In genomic region chr1:101290922-101291561, GRCh38 we compare ENCODE assay signal across 10 cellular contexts. TPM values are rescaled to one million over a fixed set of nuclear protein-coding genes. Genes with fewer than 3 reads are reported as not detected.
DNase-seq lines count a peak whose midpoint lies in the region; TF ChIP-seq lines count a peak whose summit lies in the region.
"Had no signal": no experiment of that assay in that cellular context is flagged by ENCODE, and none has a peak within 500 bp of the region (broad histone marks: within the 10 kb centered on the region; RNA-seq: fewer than 3 reads in every experiment).

No MANE protein-coding gene starts in this region.

- H3K27me3 ChIP-seq in OCI-LY3 (ENCODE audit: low read depth, low read length) (peaks cover 29% of the 10 kb centered on the region), smooth muscle cell (ENCODE audit: low read depth) (no peaks in the 10 kb centered on the region), MM.1S (replicated peaks; ENCODE audit: insufficient read depth, low read length) (no peaks in the 10 kb centered on the region)

- H3K27ac ChIP-seq in OCI-LY3 (ENCODE audit: low read length) (no peak overlapping the region), smooth muscle cell (ENCODE audit: low read depth) (peak overlapping the region; percentile 62), MM.1S (ENCODE audit: low read length) (no peak overlapping the region)
- H3K27ac ChIP-seq: A549 had no signal

- H3K79me2 ChIP-seq in OCI-LY3 (ENCODE audit: low read length) (no peaks in the 10 kb centered on the region), smooth muscle cell (ENCODE audit: low read depth) (no peaks in the 10 kb centered on the region), MM.1S (ENCODE audit: low read length) (no peaks in the 10 kb centered on the region)

- WGBS in smooth muscle cell (ENCODE audit: low lambda C conversion rate), result 33% methylated on average over 3 of the region's 3 CpGs

- DNase-seq in activated CD4-positive, alpha-beta T cell treated with anti-CD3 and anti-CD28 coated beads for 48 hours, result peak; percentile 36
- DNase-seq in activated CD4-positive, alpha-beta T cell treated with anti-CD3 and anti-CD28 coated beads, Interleukin-2, amount 50 U/mL, for 48 hours, result no peak
- DNase-seq in cerebellar cortex (ENCODE audit: low spot score) (peak; percentile 6), smooth muscle cell (lab: John Stamatoyannopoulos, UW; ENCODE audit: unreplicated experiment) (no peak), DMS153 (lab: John Stamatoyannopoulos, UW) (no peak), DMS153 treated with DMSO at 0.1 percent for 48 hours (lab: John Stamatoyannopoulos, UW; ENCODE audit: unreplicated experiment) (no peak), MM.1S (no peak)
- DNase-seq: NCI-H1105 had no signal

- TF ChIP-seq CTCF in OCI-LY3 (IDR thresholded peaks at IDR 0.05; ENCODE audit: low read depth, low read length), result no peak
- no peak for TF ChIP-seq CTCF in smooth muscle cell (IDR thresholded peaks at IDR 0.05; ENCODE audit: borderline replicate concordance, insufficient read depth, poor library complexity, severe bottlenecking)
- TF ChIP-seq CTCF in MM.1S (IDR thresholded peaks at IDR 0.05; ENCODE audit: low read length), result no peak

- H3K9me3 ChIP-seq in OCI-LY3 (ENCODE audit: insufficient read depth, low read length) (no peaks in the 10 kb centered on the region), smooth muscle cell (replicated peaks; ENCODE audit: low read depth) (no peaks in the 10 kb centered on the region), MM.1S (replicated peaks; ENCODE audit: insufficient read depth, low read length) (no peaks in the 10 kb centered on the region)
- H3K9me3 ChIP-seq: A549 had no signal

- H3K9ac ChIP-seq in OCI-LY3 (ENCODE audit: low read length), result no peak overlapping the region
- no peak overlapping the region for H3K9ac ChIP-seq in smooth muscle cell (ENCODE audit: low read depth)
- no peak overlapping the region for H3K9ac ChIP-seq in MM.1S (ENCODE audit: low read length)

- H3K9me2 ChIP-seq in MM.1S (replicated peaks; ENCODE audit: insufficient read depth, low read length), result no peaks in the 10 kb centered on the region

- H3K36me3 ChIP-seq in OCI-LY3 (replicated peaks; ENCODE audit: low read depth, low read length) (no peaks in the 10 kb centered on the region), smooth muscle cell (ENCODE audit: low read depth) (no peaks in the 10 kb centered on the region), MM.1S (replicated peaks; ENCODE audit: insufficient read depth, low read length) (no peaks in the 10 kb centered on the region)

- peak overlapping the region; percentile 22; the same call in 1 of the 2 replicates for H3K4me3 ChIP-seq in OCI-LY3 (ENCODE audit: low read length)
- no peak overlapping the region for H3K4me3 ChIP-seq in smooth muscle cell
- no peak overlapping the region for H3K4me3 ChIP-seq in MM.1S (ENCODE audit: low read length)
- H3K4me3 ChIP-seq: A549 had no signal

- peaks cover 29% of the 10 kb centered on the region for H3F3A ChIP-seq in smooth muscle cell (ENCODE audit: low read depth)
- H3F3A ChIP-seq in MM.1S (ENCODE audit: insufficient read depth, low read length), result no peaks in the 10 kb centered on the region

- H4K20me1 ChIP-seq in OCI-LY3 (ENCODE audit: insufficient read depth, low read length) (no peaks in the 10 kb centered on the region), smooth muscle cell (ENCODE audit: low read depth) (no peaks in the 10 kb centered on the region), MM.1S (ENCODE audit: insufficient read depth, low read length) (no peaks in the 10 kb centered on the region)

- H3K4me2 ChIP-seq in OCI-LY3 (ENCODE audit: low read length), result peak overlapping the region; percentile 57
- peak overlapping the region; percentile 41 for H3K4me2 ChIP-seq in smooth muscle cell
- H3K4me2 ChIP-seq in MM.1S (ENCODE audit: low read depth, low read length), result no peak overlapping the region
- H3K4me2 ChIP-seq: A549 had no signal

- no peak overlapping the region for H2AFZ ChIP-seq in OCI-LY3 (ENCODE audit: low read depth, low read length)
- H2AFZ ChIP-seq in smooth muscle cell (ENCODE audit: low read depth), result no peak overlapping the region
- no peak overlapping the region for H2AFZ ChIP-seq in MM.1S (ENCODE audit: low read length)

- H3K4me1 ChIP-seq in OCI-LY3 (ENCODE audit: low read length) (peaks cover 39% of the 10 kb centered on the region), smooth muscle cell (ENCODE audit: low read depth) (peaks cover 7% of the 10 kb centered on the region), MM.1S (ENCODE audit: low read length) (no peaks in the 10 kb centered on the region)
- H3K4me1 ChIP-seq: A549 had no signal

RNA-seq across cellular contexts. Expression of gene S1PR1, which starts 54.2 kb away (rescaled TPM):
- 11.7 and 12.1 TPM in 2 replicates for total RNA-seq in smooth muscle cell
- 7.2 and 12.0 TPM in 2 replicates for polyA plus RNA-seq in smooth muscle cell

Comparison
In these comparisons a context has a peak if more than half of its experiments do, and no peak if none do; other contexts are left out.
1. DNase-seq: peak in activated CD4-positive, alpha-beta T cell treated with anti-CD3 and anti-CD28 coated beads for 48 hours (single experiment) and cerebellar cortex (single experiment); none in activated CD4-positive, alpha-beta T cell treated with anti-CD3 and anti-CD28 coated beads, Interleukin-2, amount 50 U/mL, for 48 hours (0 of 2), smooth muscle cell (single experiment), DMS153 (single experiment), DMS153 treated with DMSO at 0.1 percent for 48 hours (single experiment) and MM.1S (single experiment).